Comparison of ENCODE assay signal across 9 cellular contexts in genomic region chr1:225877570-225877969, GRCh38. TPM values are rescaled to one million over a fixed set of nuclear protein-coding genes. Genes with fewer than 3 reads are reported as not detected.
A peak's percentile ranks its signal among the peaks of the same experiment; 100 is the strongest.
DNase-seq lines count a peak whose midpoint lies in the region; ATAC-seq and TF ChIP-seq lines count a peak whose summit lies in the region.
"Had no signal": no experiment of that assay in that cellular context is flagged by ENCODE, and none has a peak within 500 bp of the region (broad histone marks: within the 10 kb centered on the region; RNA-seq: fewer than 3 reads in every experiment).

No MANE protein-coding gene starts in this region.

- H3K4me1 Mint-ChIP-seq in CD4-positive, CD25-positive, alpha-beta regulatory T cell = peaks cover 6 to 78% (median 50%) of the 10 kb centered on the region in 4 donors
- H3K4me1 Mint-ChIP-seq in endodermal cell = peaks cover 48% of the 10 kb centered on the region

- H3K36me3 ChIP-seq in CD4-positive, CD25-positive, alpha-beta regulatory T cell (ENCODE audit: control insufficient read depth, insufficient read depth, low read length) = peaks cover 63% of the 10 kb centered on the region
- H3K36me3 ChIP-seq in endodermal cell (ENCODE audit: control insufficient read depth, insufficient read depth, low read length) (peaks cover 68% of the 10 kb centered on the region), mucosa of stomach (ENCODE audit: control insufficient read depth, insufficient read depth, low read length) (peaks cover 13% of the 10 kb centered on the region)

- no peak for ATAC-seq in CD4-positive, CD25-positive, alpha-beta regulatory T cell (ENCODE audit: low read depth in 2 of 2)
- ATAC-seq in HG03457 (IDR thresholded peaks at IDR 0.05; ENCODE audit: unreplicated experiment) (no peak), HG02885 (IDR thresholded peaks at IDR 0.05; ENCODE audit: poor library complexity, unreplicated experiment) (no peak), HG03432 (IDR thresholded peaks at IDR 0.05; ENCODE audit: unreplicated experiment) (no peak)

- H3K36me3 Mint-ChIP-seq in CD4-positive, CD25-positive, alpha-beta regulatory T cell = peaks cover 38% of the 10 kb centered on the region
- peaks cover 45% of the 10 kb centered on the region for H3K36me3 Mint-ChIP-seq in endodermal cell (ENCODE audit: low read depth)

- H3K9me3 ChIP-seq in CD4-positive, CD25-positive, alpha-beta regulatory T cell (ENCODE audit: control insufficient read depth in 2 of 2, low read length in 2 of 2) = no peaks in the 10 kb centered on the region
- H3K9me3 ChIP-seq in endodermal cell (ENCODE audit: control insufficient read depth, low read length) = no peaks in the 10 kb centered on the region
- H3K9me3 ChIP-seq in mucosa of stomach (ENCODE audit: control insufficient read depth, low read length) = no peaks in the 10 kb centered on the region
- H3K9me3 ChIP-seq: SJSA1 had no signal

- peak overlapping the region; percentile 75 to 93 (median 93) for H3K27ac Mint-ChIP-seq in CD4-positive, CD25-positive, alpha-beta regulatory T cell
- peak overlapping the region; percentile 53 for H3K27ac Mint-ChIP-seq in endodermal cell

- peak; percentile 84 for TF ChIP-seq CTCF in endodermal cell (conservative IDR thresholded peaks at IDR 0.05)

- H3K27me3 ChIP-seq in CD4-positive, CD25-positive, alpha-beta regulatory T cell (ENCODE audit: control insufficient read depth, insufficient read depth, low read length) = no peaks in the 10 kb centered on the region
- H3K27me3 ChIP-seq in endodermal cell (ENCODE audit: control insufficient read depth, insufficient read depth, low read length, poor library complexity, severe bottlenecking) = no peaks in the 10 kb centered on the region
- H3K27me3 ChIP-seq in mucosa of stomach (ENCODE audit: control insufficient read depth, insufficient read depth, low read length) = no peaks in the 10 kb centered on the region
- H3K27me3 ChIP-seq: SJSA1 had no signal

- no peak overlapping the region for H3K9ac ChIP-seq in endodermal cell (ENCODE audit: extremely low read depth, low read length, poor library complexity, severe bottlenecking)
- H3K9ac ChIP-seq in mucosa of stomach (ENCODE audit: low read length) = peak overlapping the region; percentile 47

- peaks cover 4% of the 10 kb centered on the region for H3K27me3 Mint-ChIP-seq in CD4-positive, CD25-positive, alpha-beta regulatory T cell
- H3K27me3 Mint-ChIP-seq in endodermal cell (ENCODE audit: insufficient read depth) = no peaks in the 10 kb centered on the region

- no peak for DNase-seq in CD4-positive, CD25-positive, alpha-beta regulatory T cell
- peak; percentile 28 for DNase-seq in HCEC 1CT
- DNase-seq in SKM-1 treated with dmso at 0.1 percent for 144 hours (lab: John Stamatoyannopoulos, UW; ENCODE audit: unreplicated experiment) = peak; percentile 59
- DNase-seq in endodermal cell = peak; percentile 90

- H3K4me1 ChIP-seq in CD4-positive, CD25-positive, alpha-beta regulatory T cell (ENCODE audit: control insufficient read depth, insufficient read depth, low read length, poor library complexity, severe bottlenecking) = peaks cover 74% of the 10 kb centered on the region
- H3K4me1 ChIP-seq in endodermal cell (ENCODE audit: control insufficient read depth, insufficient read depth, low read length) = peaks cover 27% of the 10 kb centered on the region
- peaks cover 88% of the 10 kb centered on the region for H3K4me1 ChIP-seq in mucosa of stomach (ENCODE audit: control insufficient read depth, insufficient read depth, low read length)

- 64 to 81% methylated on average over 7 to 10 of the region's 10 CpGs for WGBS in endodermal cell (ENCODE audit: insufficient coverage in 1 of 2, insufficient read length in 1 of 2), 2 experiments

- H3K4me3 ChIP-seq in CD4-positive, CD25-positive, alpha-beta regulatory T cell (ENCODE audit: low read depth, low read length) = peak overlapping the region; percentile 95
- H3K4me3 ChIP-seq in endodermal cell (ENCODE audit: low read length) = no peak overlapping the region
- no peak overlapping the region for H3K4me3 ChIP-seq in mucosa of stomach (ENCODE audit: low read length)
- H3K4me3 ChIP-seq: SJSA1 had no signal

- H3K9me3 Mint-ChIP-seq in CD4-positive, CD25-positive, alpha-beta regulatory T cell = no peaks in the 10 kb centered on the region
- no peaks in the 10 kb centered on the region for H3K9me3 Mint-ChIP-seq in endodermal cell

- peak overlapping the region; percentile 82 for H3K27ac ChIP-seq in CD4-positive, CD25-positive, alpha-beta regulatory T cell (ENCODE audit: insufficient read depth, low read length, poor library complexity, severe bottlenecking)
- H3K27ac ChIP-seq in endodermal cell (ENCODE audit: low read depth, low read length) = no peak overlapping the region
- H3K27ac ChIP-seq: SJSA1 had no signal

- H3K4me3 Mint-ChIP-seq in CD4-positive, CD25-positive, alpha-beta regulatory T cell = peak overlapping the region; percentile 86 to 100 (median 94)
- no peak overlapping the region for H3K4me3 Mint-ChIP-seq in endodermal cell

RNA-seq across cellular contexts. Expression of gene TMEM63A, which starts 4.6 kb away (rescaled TPM):
- 454 TPM for total RNA-seq in CD4-positive, CD25-positive, alpha-beta regulatory T cell
- polyA plus RNA-seq in CD4-positive, CD25-positive, alpha-beta regulatory T cell = 10 to 100 TPM; 66.9 to 72.2 (median 69.3) TPM
- total RNA-seq in endodermal cell = 100 to 1,000 TPM; 194 to 232 TPM
- polyA plus RNA-seq in endodermal cell (2013, experiment 1 of 2) = 34.7 TPM
- polyA plus RNA-seq in endodermal cell (2013, experiment 2 of 2) = 38.8 TPM

RNA-seq across cellular contexts. Expression of gene LEFTY1, which starts 11.4 kb away (rescaled TPM):
- 0.39 TPM for total RNA-seq in CD4-positive, CD25-positive, alpha-beta regulatory T cell
- polyA plus RNA-seq in CD4-positive, CD25-positive, alpha-beta regulatory T cell = under 1 TPM in 2 of 4 donors, not detected in 2; 0.13 to 0.17 TPM
- total RNA-seq in endodermal cell = 100 to 1,000 TPM in 1 of 2 donors, 10 to 100 TPM in 1; 76.0 to 660 TPM
- 184 TPM for polyA plus RNA-seq in endodermal cell (2013, experiment 1 of 2)
- polyA plus RNA-seq in endodermal cell (2013, experiment 2 of 2) = 274 TPM
- total RNA-seq: SJSA1 had no signal

RNA-seq across cellular contexts. Expression of gene PYCR2, which starts 46.5 kb away (rescaled TPM):
- 51.6 TPM for total RNA-seq in CD4-positive, CD25-positive, alpha-beta regulatory T cell
- polyA plus RNA-seq in CD4-positive, CD25-positive, alpha-beta regulatory T cell = 10 to 100 TPM; 56.7 to 74.6 (median 67.7) TPM
- 100 to 1,000 TPM in 1 of 2 donors, 10 to 100 TPM in 1; 94.5 to 101 TPM for total RNA-seq in endodermal cell
- 74.6 TPM for polyA plus RNA-seq in endodermal cell (2013, experiment 1 of 2)
- polyA plus RNA-seq in endodermal cell (2013, experiment 2 of 2) = 71.4 TPM

Comparison
In these comparisons a context has a peak if more than half of its experiments do, and no peak if none do; other contexts are left out.
1. DNase-seq: peak in HCEC 1CT (single experiment), SKM-1 treated with dmso at 0.1 percent for 144 hours (single experiment) and endodermal cell (single experiment); none in CD4-positive, CD25-positive, alpha-beta regulatory T cell (0 of 3).
2. RNA of gene LEFTY1, which starts 11.4 kb away (total RNA-seq): 76.0 to 660 TPM in endodermal cell; 0.39 TPM in CD4-positive, CD25-positive, alpha-beta regulatory T cell (single experiment); every median in the first group is over 10 times any median in the second.